ENCODE assay signal across 15 cellular contexts in genomic region chr6:106976270-106976669, GRCh38. TPM values are rescaled to one million over a fixed set of nuclear protein-coding genes. Genes with fewer than 3 reads are reported as not detected.
DNase-seq lines count a peak whose midpoint lies in the region; ATAC-seq, FAIRE-seq and TF ChIP-seq lines count a peak whose summit lies in the region.
"Had no signal": no experiment of that assay in that cellular context is flagged by ENCODE, and none has a peak within 500 bp of the region (broad histone marks: within the 10 kb centered on the region; RNA-seq: fewer than 3 reads in every experiment).

No MANE protein-coding gene starts in this region.

- H2BK120ac ChIP-seq in H1 (replicated peaks; ENCODE audit: low read depth, low read length) = no peak overlapping the region

- H3K27ac ChIP-seq in CD4-positive, alpha-beta T cell (ENCODE audit: low read depth, low read length) = no peak overlapping the region
- H3K27ac ChIP-seq in H1 (ENCODE audit: low read depth, low read length) (no peak overlapping the region), spleen (peak overlapping the region in 1 of 8 donors; percentile 84)
- H3K27ac ChIP-seq: esophagus muscularis mucosa had no signal

- peaks cover 38% of the 10 kb centered on the region for H3K27me3 ChIP-seq in CD4-positive, alpha-beta T cell (ENCODE audit: control insufficient read depth, insufficient read depth, low read length)
- H3K27me3 ChIP-seq in H1 (replicated peaks in 1 of 4; ENCODE audit: control insufficient read depth in 3 of 4, extremely low read depth in 1 of 4, insufficient read depth in 3 of 4, low read length in 3 of 4) = no peaks in the 10 kb centered on the region
- H3K27me3 ChIP-seq in spleen (replicated peaks in 1 of 7) = peaks cover 0 to 88% (median 39%) of the 10 kb centered on the region in 7 donors

- peaks cover 63% of the 10 kb centered on the region for H3K27me3 Mint-ChIP-seq in CD4-positive, alpha-beta T cell
- no peaks in the 10 kb centered on the region for H3K27me3 Mint-ChIP-seq in IgD-negative memory B cell
- peaks cover 31 to 70% (median 44%) of the 10 kb centered on the region in 5 donors for H3K27me3 Mint-ChIP-seq in naive thymus-derived CD8-positive, alpha-beta T cell

- no peaks in the 10 kb centered on the region for H3K9me3 Mint-ChIP-seq in CD4-positive, alpha-beta T cell
- no peaks in the 10 kb centered on the region for H3K9me3 Mint-ChIP-seq in IgD-negative memory B cell
- H3K9me3 Mint-ChIP-seq in naive thymus-derived CD8-positive, alpha-beta T cell = no peaks in the 10 kb centered on the region

- H4K5ac ChIP-seq in H1 (ENCODE audit: insufficient read length, low read depth, low read length) = peak overlapping the region; percentile 95

- no peak for FAIRE-seq in H1 (lab: Jason Lieb, UNC)

- H3K23me2 ChIP-seq in H1 (ENCODE audit: low read depth, low read length) = peaks cover 5% of the 10 kb centered on the region

- H2BK12ac ChIP-seq in H1 (ENCODE audit: low read depth, low read length) = no peak overlapping the region; the same call in 1 of the 2 replicates

- peaks cover 3 to 28% (median 19%) of the 10 kb centered on the region in 4 experiments; a peak in 6 of 8 replicates for H3K36me3 ChIP-seq in H1 (ENCODE audit: control insufficient read depth in 2 of 4, insufficient read depth in 4 of 4, low read length in 3 of 4)
- no peaks in the 10 kb centered on the region for H3K36me3 ChIP-seq in spleen
- H3K36me3 ChIP-seq: esophagus muscularis mucosa had no signal

- H2BK20ac ChIP-seq in H1 (ENCODE audit: low read length) = no peak overlapping the region

- no peak overlapping the region for H3K23ac ChIP-seq in H1 (ENCODE audit: insufficient read length)

- peaks cover 6% of the 10 kb centered on the region for H3K4me1 Mint-ChIP-seq in CD4-positive, alpha-beta T cell (ENCODE audit: low read depth)
- peaks cover 24 to 29% (median 29%) of the 10 kb centered on the region in 3 donors for H3K4me1 Mint-ChIP-seq in IgD-negative memory B cell
- H3K4me1 Mint-ChIP-seq in naive thymus-derived CD8-positive, alpha-beta T cell = peaks cover 7 to 31% (median 16%) of the 10 kb centered on the region in 4 donors

- H3K4me1 ChIP-seq in H1 (replicated peaks in 1 of 4; ENCODE audit: control insufficient read depth in 3 of 4, insufficient read depth in 4 of 4, low read length in 3 of 4) (peaks cover 0 to 12% (median 4%) of the 10 kb centered on the region in 4 experiments; a peak in 4 of 7 replicates), spleen (peaks cover 11 to 60% (median 40%) of the 10 kb centered on the region in 6 donors)

- no peak for TF ChIP-seq CTCF in CD4-positive, alpha-beta T cell (IDR thresholded peaks at IDR 0.05)
- TF ChIP-seq CTCF in H1 (IDR thresholded peaks at IDR 0.05; ENCODE audit: control extremely low read depth in 1 of 3, insufficient read depth in 1 of 3, low read depth in 1 of 3, low read length in 3 of 3) = no peak
- TF ChIP-seq CTCF in spleen (IDR thresholded peaks at IDR 0.05 in 8 of 11, conservative IDR thresholded peaks at IDR 0.05 in 3 of 11) = no peak

- intact Hi-C loops in CD4-positive, alpha-beta T cell (cut with DNase I, micrococcal nuclease) = loop anchor here (5.0 kb wide), 1 partner anchor 409 kb away; no protein-coding TSS in a partner anchor
- intact Hi-C loops in spleen (cut with DNase I; ENCODE audit: low total_unique reads) = loop anchor here (5.0 kb wide), 3 partner anchors 369 to 639 kb away; no protein-coding TSS in a partner anchor

- H3K4me3 Mint-ChIP-seq in CD4-positive, alpha-beta T cell = peak overlapping the region; percentile 66
- H3K4me3 Mint-ChIP-seq in IgD-negative memory B cell = peak overlapping the region; percentile 86 to 97 (median 91)
- H3K4me3 Mint-ChIP-seq in naive thymus-derived CD8-positive, alpha-beta T cell = peak overlapping the region in 7 of 10 donors; percentile 52 to 79 (median 74)

- DNase-seq in CD4-positive, alpha-beta T cell = no peak
- DNase-seq in H1 (ENCODE audit: low read depth in 1 of 2, low spot score in 2 of 2) (no peak), NCI-H1694 treated with DMSO at 0.1 percent for 48 hours (lab: John Stamatoyannopoulos, UW) (no peak), spleen (no peak), GDM1 (lab: John Stamatoyannopoulos, UW) (no peak), NCI-H524 (lab: John Stamatoyannopoulos, UW) (no peak)
- DNase-seq in naive thymus-derived CD8-positive, alpha-beta T cell = no peak
- DNase-seq: activated naive CD4-positive, alpha-beta T cell; AML-193; NCI-H446 treated with DMSO at 0.1 percent for 48 hours; stimulated activated CD4-positive, alpha-beta T cell treated with anti-CD3 and anti-CD28 coated beads, Interleukin-4, amount 100 ng/mL, for 4 hours; stimulated activated naive CD4-positive, alpha-beta T cell treated with Interleukin-2 at 50 U/mL for 16 hours; T1000 had no signal

- no peak overlapping the region; the same call in 1 of the 2 replicates for H2AK5ac ChIP-seq in H1 (ENCODE audit: low read depth, low read length)

- peaks cover 24 to 58% of the 10 kb centered on the region in 2 experiments for H3K79me2 ChIP-seq in H1 (ENCODE audit: control insufficient read depth in 1 of 2, insufficient read depth in 2 of 2, low read length in 2 of 2)

- no peaks in the 10 kb centered on the region for H3K36me3 Mint-ChIP-seq in CD4-positive, alpha-beta T cell (ENCODE audit: low read depth)
- peaks cover 7% of the 10 kb centered on the region for H3K36me3 Mint-ChIP-seq in IgD-negative memory B cell
- H3K36me3 Mint-ChIP-seq in naive thymus-derived CD8-positive, alpha-beta T cell = no peaks in the 10 kb centered on the region

- POLR2A ChIA-PET in CD4-positive, alpha-beta T cell (lab: Charles Lee) = no interaction called here
- POLR2A ChIA-PET in H1 (lab: Charles Lee; ENCODE audit: partially characterized antibody) = interaction anchor here (0.6 to 2.7 kb wide), 8 partner anchors 9 to 648 kb away, joined by 3 to 8 read pairs (median 4); no protein-coding TSS in a partner anchor
- POLR2A ChIA-PET in naive thymus-derived CD8-positive, alpha-beta T cell (lab: Charles Lee) = no interaction called here

- no peak overlapping the region for H3K4ac ChIP-seq in H1 (replicated peaks; ENCODE audit: insufficient read length, low read depth, low read length)

- 62% methylated on average over 5 of the region's 5 CpGs; no CpG with 5 or more reads in 1 of the 2 experiments for WGBS in H1 (ENCODE audit: extremely low coverage in 1 of 2, insufficient coverage in 1 of 2, insufficient read length in 1 of 2, insufficient replicate concordance in 2 of 2, low coverage in 1 of 2, low lambda C conversion rate in 2 of 2, missing lambda C conversion rate in 1 of 2), 2 experiments
- WGBS in spleen, 5 donors = 63 to 73% (median 70%) methylated on average over 5 of the region's 5 CpGs

- no peak overlapping the region for H3K56ac ChIP-seq in H1 (replicated peaks; ENCODE audit: insufficient read length, low read depth, low read length)

- H4K20me1 ChIP-seq in H1 (replicated peaks in 1 of 2; ENCODE audit: control insufficient read depth in 1 of 2, insufficient read depth in 2 of 2, low read length in 2 of 2) = peaks cover 14 to 20% of the 10 kb centered on the region in 2 experiments

- peak overlapping the region; percentile 4 for H4K91ac ChIP-seq in H1 (replicated peaks; ENCODE audit: insufficient read length, low read length)

- H3K4me3 ChIP-seq in H1 (ENCODE audit: extremely low read depth in 1 of 4, insufficient read depth in 2 of 4, low read depth in 3 of 4, low read length in 4 of 4) = peak overlapping the region; percentile 66 to 93 (median 82); a peak in 7 of 8 replicates
- no peak overlapping the region for H3K4me3 ChIP-seq in spleen

- no peak for TF ChIP-seq EP300 in H1 (IDR thresholded peaks at IDR 0.05; ENCODE audit: borderline replicate concordance in 1 of 2, low read depth in 2 of 2, low read length in 2 of 2)

- H4K8ac ChIP-seq in H1 (ENCODE audit: extremely low read depth, insufficient read depth, low read length) = no peak overlapping the region

- H3K18ac ChIP-seq in H1 (ENCODE audit: extremely low read depth, low read length) = 0 out of 2 replicates have a peak overlapping the region, but pooled peaks have one; percentile 52

- CTCF ChIA-PET in CD4-positive, alpha-beta T cell (lab: Charles Lee) = no interaction called here
- CTCF ChIA-PET in H1 (lab: Charles Lee; ENCODE audit: partially characterized antibody) = interaction anchor here (0.8 to 2.6 kb wide), 3 partner anchors 22 to 531 kb away, joined by 3 to 15 read pairs (median 5); no protein-coding TSS in a partner anchor

- H3K4me2 ChIP-seq in H1 (ENCODE audit: insufficient read depth in 1 of 2, low read depth in 2 of 2, low read length in 2 of 2) = peak overlapping the region; percentile 67 to 70

- no peak overlapping the region for H3K14ac ChIP-seq in H1 (ENCODE audit: insufficient read length)

- TF ChIP-seq POLR2A in H1 (IDR thresholded peaks at IDR 0.05; ENCODE audit: control extremely low read depth in 1 of 2, low read depth in 2 of 2, low read length in 2 of 2) (no peak), spleen (IDR thresholded peaks at IDR 0.05) (no peak)

- H3K27ac Mint-ChIP-seq in CD4-positive, alpha-beta T cell = no peak overlapping the region
- peak overlapping the region in 2 of 3 donors; percentile 88 to 95 for H3K27ac Mint-ChIP-seq in IgD-negative memory B cell
- no peak overlapping the region for H3K27ac Mint-ChIP-seq in naive thymus-derived CD8-positive, alpha-beta T cell

- no peaks in the 10 kb centered on the region for H3K9me3 ChIP-seq in CD4-positive, alpha-beta T cell (ENCODE audit: control insufficient read depth, low read length)
- H3K9me3 ChIP-seq in H1 (ENCODE audit: insufficient read depth in 2 of 2, low read depth in 1 of 2, low read length in 1 of 2) (no peaks in the 10 kb centered on the region), spleen (no peaks in the 10 kb centered on the region)
- H3K9me3 ChIP-seq: esophagus muscularis mucosa had no signal

- no peak overlapping the region for H2BK15ac ChIP-seq in H1 (ENCODE audit: low read length)

- ATAC-seq in CD4-positive, alpha-beta T cell (ENCODE audit: poor library complexity) = no peak
- ATAC-seq in naive thymus-derived CD8-positive, alpha-beta T cell = no peak

- no peak overlapping the region for H2BK5ac ChIP-seq in H1 (ENCODE audit: low read depth, low read length)

- H2AFZ ChIP-seq in H1 (ENCODE audit: low read length) = no peak overlapping the region

- no peaks in the 10 kb centered on the region for H3K79me1 ChIP-seq in H1 (ENCODE audit: low read depth, low read length)

- H3K9ac ChIP-seq in H1 (replicated peaks in 1 of 4; ENCODE audit: extremely low read depth in 1 of 4, low read depth in 3 of 4, low read length in 3 of 4) = peak overlapping the region in 1 of 4 experiments; percentile 34; a peak in 2 of 7 replicates

- TF ChIP-seq RAD21 in H1 (IDR thresholded peaks at IDR 0.05 in 1 of 2, conservative IDR thresholded peaks at IDR 0.05 in 1 of 2; ENCODE audit: low read depth in 2 of 2, low read length in 2 of 2) = no peak

RNA-seq across cellular contexts. Expression of gene CD24, which starts 1.7 kb away (rescaled TPM):
- total RNA-seq in CD4-positive, alpha-beta T cell = not detected
- polyA plus RNA-seq in IgD-negative memory B cell (261 TPM), H1 (2011; rRNA removed) (1,771 and 2,134 TPM in 2 replicates), spleen (100 to 1,000 TPM in 2 of 3 donors, 10 to 100 TPM in 1; 89.3 to 119 (median 119) TPM)
- total RNA-seq in H1 (2021; fragmentation: NEBNext Ultra II Directional; extraction: Animal tissue kit (Norgen Biotek cat#: 25700)) = 2,258 and 2,327 TPM in 2 replicates
- 2,003 TPM for polyA plus RNA-seq in H1 (2011; cell fraction: cytosol; rRNA removed)
- 868 TPM for polyA plus RNA-seq in H1 (2011; cell fraction: nucleus; rRNA removed)
- polyA plus RNA-seq in H1 (2012, experiment 1 of 2) = 1,729 to 2,378 TPM (median 2,052 TPM) in 4 replicates
- polyA plus RNA-seq in H1 (2012, experiment 2 of 2) = 693 TPM
- polyA plus RNA-seq in H1 (2013, experiment 1 of 2) = 2,069 TPM
- 2,475 TPM for polyA plus RNA-seq in H1 (2013, experiment 2 of 2)
- 1,038 and 1,243 TPM in 2 replicates for polyA minus RNA-seq in H1 (2011; rRNA and poly(A)+ RNA removed)
- polyA minus RNA-seq in H1 (2011; cell fraction: cytosol; rRNA and poly(A)+ RNA removed) = 1,995 TPM
- 801 TPM for polyA minus RNA-seq in H1 (2011; cell fraction: nucleus; rRNA and poly(A)+ RNA removed)
- 1 to 10 TPM; 3.4 to 4.4 TPM for total RNA-seq in naive thymus-derived CD8-positive, alpha-beta T cell
- polyA plus RNA-seq in naive thymus-derived CD8-positive, alpha-beta T cell = under 1 TPM in 1 of 3 donors, not detected in 2; 0.70 TPM
- total RNA-seq in spleen = 100 to 1,000 TPM in 1 of 7 donors, 10 to 100 TPM in 6; 28.3 to 100 (median 37.1) TPM

RNA-seq across cellular contexts. Expression of gene MTRES1, which starts 51.7 kb away (rescaled TPM):
- 10 to 100 TPM; 11.2 to 12.2 TPM for total RNA-seq in CD4-positive, alpha-beta T cell
- 15.1 TPM for polyA plus RNA-seq in IgD-negative memory B cell
- 17.2 and 20.3 TPM in 2 replicates for total RNA-seq in H1 (2021; fragmentation: NEBNext Ultra II Directional; extraction: Animal tissue kit (Norgen Biotek cat#: 25700))
- polyA plus RNA-seq in H1 (2011; rRNA removed) = 5.2 and 6.4 TPM in 2 replicates
- polyA plus RNA-seq in H1 (2011; cell fraction: cytosol; rRNA removed) = 11.9 TPM
- 7.7 TPM for polyA plus RNA-seq in H1 (2011; cell fraction: nucleus; rRNA removed)
- polyA plus RNA-seq in H1 (2012, experiment 1 of 2) = 14.3 to 16.8 TPM (median 14.9 TPM) in 4 replicates
- 8.3 TPM for polyA plus RNA-seq in H1 (2012, experiment 2 of 2)
- polyA plus RNA-seq in H1 (2013, experiment 1 of 2) = 26.4 TPM
- polyA plus RNA-seq in H1 (2013, experiment 2 of 2) = 27.6 TPM
- 4.1 and 5.4 TPM in 2 replicates for polyA minus RNA-seq in H1 (2011; rRNA and poly(A)+ RNA removed)
- polyA minus RNA-seq in H1 (2011; cell fraction: cytosol; rRNA and poly(A)+ RNA removed) = 3.7 TPM
- polyA minus RNA-seq in H1 (2011; cell fraction: nucleus; rRNA and poly(A)+ RNA removed) = 9.7 TPM
- 10 to 100 TPM; 21.4 to 22.1 TPM for total RNA-seq in naive thymus-derived CD8-positive, alpha-beta T cell
- polyA plus RNA-seq in naive thymus-derived CD8-positive, alpha-beta T cell = 10 to 100 TPM in 2 of 3 donors, 1 to 10 TPM in 1; 7.4 to 18.8 (median 17.0) TPM
- 10 to 100 TPM in 5 of 7 donors, 1 to 10 TPM in 2; 9.4 to 25.3 (median 14.1) TPM for total RNA-seq in spleen
- 10 to 100 TPM; 20.2 to 27.8 (median 22.8) TPM for polyA plus RNA-seq in spleen

Comparison
In these comparisons a context has a peak if more than half of its experiments do, and no peak if none do; other contexts are left out.
1. H3K27ac Mint-ChIP-seq: peak in IgD-negative memory B cell (2 of 3); none in CD4-positive, alpha-beta T cell (single experiment) and naive thymus-derived CD8-positive, alpha-beta T cell (0 of 10).
2. H3K4me3 ChIP-seq: peak in H1 (4 of 4); none in spleen (0 of 8).
3. RNA of gene CD24, which starts 1.7 kb away (total RNA-seq): 2,258 to 2,327 TPM in H1; 28.3 to 100 TPM in spleen, 3.4 to 4.4 TPM in naive thymus-derived CD8-positive, alpha-beta T cell and not detected in CD4-positive, alpha-beta T cell; every median in the first group is over 10 times any median in the second.
4. Peak in every context shown above with its lines, with median percentiles within 50 percentile points of each other: H3K4me3 Mint-ChIP-seq.